ENCODE assay signal across 8 cellular contexts in the genomic region with DNA sequence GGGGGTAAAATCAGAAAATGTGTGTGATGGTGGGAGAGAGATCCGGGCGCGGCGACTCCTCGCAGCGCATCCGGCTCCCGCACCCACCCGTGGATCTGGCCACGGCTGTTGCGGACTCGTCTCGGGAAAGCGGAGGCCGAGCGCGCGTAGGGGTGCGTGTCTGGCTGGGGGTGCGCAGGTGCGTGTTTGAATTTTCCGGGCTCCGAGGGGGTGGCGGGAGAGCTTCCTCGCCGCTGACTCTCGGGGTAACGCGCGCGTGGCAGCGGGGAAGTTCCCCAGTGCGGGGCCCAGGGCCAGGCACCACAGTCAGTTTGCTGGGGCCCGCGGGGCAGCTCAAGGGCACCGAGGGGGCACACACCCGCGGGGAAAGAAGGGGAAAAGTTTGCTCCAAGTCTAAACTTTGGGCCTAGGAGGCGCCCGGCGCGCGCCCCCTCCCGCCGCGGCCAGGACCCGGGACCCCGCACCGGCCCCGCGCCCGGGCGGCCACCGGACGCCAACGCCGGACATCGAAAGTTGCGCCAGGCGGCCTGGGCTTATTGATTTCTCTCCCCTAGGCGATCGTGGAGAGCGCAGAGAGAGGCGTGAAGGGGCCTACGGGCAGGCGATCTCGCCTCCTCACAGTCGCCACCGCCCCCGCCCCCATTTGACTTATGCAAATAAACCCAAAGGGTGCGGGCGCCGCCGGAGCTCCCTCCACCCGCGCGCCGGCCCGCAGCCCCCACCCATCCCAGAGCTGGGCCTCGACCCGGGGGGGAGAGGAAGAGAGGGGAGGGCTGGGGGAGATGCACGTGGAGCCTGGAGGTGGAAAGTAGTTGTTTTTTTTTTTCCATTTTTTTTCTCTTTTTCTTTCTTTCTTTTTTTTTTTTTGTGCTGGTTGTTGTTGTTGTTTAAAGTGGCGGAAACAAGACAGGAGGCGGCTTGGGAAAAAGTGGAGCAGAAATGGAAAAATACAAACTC. TPM values are rescaled to one million over a fixed set of nuclear protein-coding genes. Genes with fewer than 3 reads are reported as not detected.
DNase-seq lines count a peak whose midpoint lies in the region; ATAC-seq and TF ChIP-seq lines count a peak whose summit lies in the region.

No MANE protein-coding gene starts in this region.

- peaks cover 14 to 57% of the 10 kb centered on the region in 2 donors for H3K4me1 ChIP-seq in left lung

- no peaks in the 10 kb centered on the region for H3K36me3 ChIP-seq in left lung

- H3K4me3 ChIP-seq in GM12865 (ENCODE audit: low read depth, low read length) (peak overlapping the region; percentile 65), choroid plexus epithelial cell (ENCODE audit: low read depth, low read length) (peak overlapping the region; percentile 86), left lung (peak overlapping the region; percentile 77 to 86)

- H3K9me3 ChIP-seq in left lung = no peaks in the 10 kb centered on the region

- intact Hi-C loops in left lung (cut with DNase I) = loop anchor here in 1 of 2 donors (10.0 kb wide), 1 partner anchor 268 kb away; no protein-coding TSS in a partner anchor

- no peak for TF ChIP-seq CTCF in GM12865 (IDR thresholded peaks at IDR 0.05; ENCODE audit: insufficient read depth, low read depth, low read length, missing control alignments)
- no peak for TF ChIP-seq CTCF in choroid plexus epithelial cell (conservative IDR thresholded peaks at IDR 0.05; ENCODE audit: low read depth, low read length)
- TF ChIP-seq CTCF in left lung (IDR thresholded peaks at IDR 0.05) = no peak

- ATAC-seq in left lung (peak; percentile 54), GM19351 (IDR thresholded peaks at IDR 0.05; ENCODE audit: unreplicated experiment) (no peak)

- peak overlapping the region; percentile 95 to 98 for H3K27ac ChIP-seq in left lung

- H3K27me3 ChIP-seq in left lung = no peaks in the 10 kb centered on the region

- peak; percentile 32 for DNase-seq in GM12865 (ENCODE audit: low read depth)
- peak; percentile 47 for DNase-seq in M059J (ENCODE audit: low read depth)
- peak; percentile 39 for DNase-seq in activated CD4-positive, alpha-beta T cell treated with anti-CD3 and anti-CD28 coated beads for 1 hour
- peak; percentile 69 for DNase-seq in choroid plexus epithelial cell (ENCODE audit: low read depth)
- peak; percentile 88 to 94 for DNase-seq in left lung
- peak; percentile 74 for DNase-seq in stimulated activated CD4-positive, alpha-beta T cell treated with anti-CD3 and anti-CD28 coated beads, Interleukin-2, amount 100 ng/mL, for 4 hours (ENCODE audit: low read depth)
- no peak for DNase-seq in NCI-H1930 (lab: John Stamatoyannopoulos, UW)

RNA-seq across cellular contexts. Expression of a gene that starts 0.6 kb away (rescaled TPM):
- total RNA-seq in M059J (2014; rRNA removed; shearing (Covaris generic)) = 18.1 and 19.2 TPM in 2 replicates
- 100 to 1,000 TPM in 1 of 2 donors, 10 to 100 TPM in 1; 95.1 to 107 TPM for total RNA-seq in left lung

Comparison
In these comparisons a context has a peak if more than half of its experiments do, and no peak if none do; other contexts are left out.
1. DNase-seq: peak in GM12865 (single experiment), M059J (single experiment), activated CD4-positive, alpha-beta T cell treated with anti-CD3 and anti-CD28 coated beads for 1 hour (single experiment), choroid plexus epithelial cell (single experiment), left lung (2 of 2) and stimulated activated CD4-positive, alpha-beta T cell treated with anti-CD3 and anti-CD28 coated beads, Interleukin-2, amount 100 ng/mL, for 4 hours (single experiment); none in NCI-H1930 (0 of 2).
2. Peak in every context shown above with its lines, with median percentiles within 50 percentile points of each other: H3K4me3 ChIP-seq.